1 cellular context compared by ENCODE assay signal in genomic region chr17:38745545-38745944, GRCh38.
TF ChIP-seq lines count a peak whose summit lies in the region.

No MANE protein-coding gene starts in this region.

TF ChIP-seq in HepG2, 621 proteins besides CTCF, POLR2A, EP300 and RAD21 (continued from another document):
- TF ChIP-seq ZBTB43 (CRISPR knock-in tag; conservative IDR thresholded peaks at IDR 0.05), result 0 out of 2 replicates have a peak, but pooled peaks have one; percentile 41
- TF ChIP-seq ZNF547 (CRISPR knock-in tag; IDR thresholded peaks at IDR 0.05), result no peak
- TF ChIP-seq, protein P1, sequence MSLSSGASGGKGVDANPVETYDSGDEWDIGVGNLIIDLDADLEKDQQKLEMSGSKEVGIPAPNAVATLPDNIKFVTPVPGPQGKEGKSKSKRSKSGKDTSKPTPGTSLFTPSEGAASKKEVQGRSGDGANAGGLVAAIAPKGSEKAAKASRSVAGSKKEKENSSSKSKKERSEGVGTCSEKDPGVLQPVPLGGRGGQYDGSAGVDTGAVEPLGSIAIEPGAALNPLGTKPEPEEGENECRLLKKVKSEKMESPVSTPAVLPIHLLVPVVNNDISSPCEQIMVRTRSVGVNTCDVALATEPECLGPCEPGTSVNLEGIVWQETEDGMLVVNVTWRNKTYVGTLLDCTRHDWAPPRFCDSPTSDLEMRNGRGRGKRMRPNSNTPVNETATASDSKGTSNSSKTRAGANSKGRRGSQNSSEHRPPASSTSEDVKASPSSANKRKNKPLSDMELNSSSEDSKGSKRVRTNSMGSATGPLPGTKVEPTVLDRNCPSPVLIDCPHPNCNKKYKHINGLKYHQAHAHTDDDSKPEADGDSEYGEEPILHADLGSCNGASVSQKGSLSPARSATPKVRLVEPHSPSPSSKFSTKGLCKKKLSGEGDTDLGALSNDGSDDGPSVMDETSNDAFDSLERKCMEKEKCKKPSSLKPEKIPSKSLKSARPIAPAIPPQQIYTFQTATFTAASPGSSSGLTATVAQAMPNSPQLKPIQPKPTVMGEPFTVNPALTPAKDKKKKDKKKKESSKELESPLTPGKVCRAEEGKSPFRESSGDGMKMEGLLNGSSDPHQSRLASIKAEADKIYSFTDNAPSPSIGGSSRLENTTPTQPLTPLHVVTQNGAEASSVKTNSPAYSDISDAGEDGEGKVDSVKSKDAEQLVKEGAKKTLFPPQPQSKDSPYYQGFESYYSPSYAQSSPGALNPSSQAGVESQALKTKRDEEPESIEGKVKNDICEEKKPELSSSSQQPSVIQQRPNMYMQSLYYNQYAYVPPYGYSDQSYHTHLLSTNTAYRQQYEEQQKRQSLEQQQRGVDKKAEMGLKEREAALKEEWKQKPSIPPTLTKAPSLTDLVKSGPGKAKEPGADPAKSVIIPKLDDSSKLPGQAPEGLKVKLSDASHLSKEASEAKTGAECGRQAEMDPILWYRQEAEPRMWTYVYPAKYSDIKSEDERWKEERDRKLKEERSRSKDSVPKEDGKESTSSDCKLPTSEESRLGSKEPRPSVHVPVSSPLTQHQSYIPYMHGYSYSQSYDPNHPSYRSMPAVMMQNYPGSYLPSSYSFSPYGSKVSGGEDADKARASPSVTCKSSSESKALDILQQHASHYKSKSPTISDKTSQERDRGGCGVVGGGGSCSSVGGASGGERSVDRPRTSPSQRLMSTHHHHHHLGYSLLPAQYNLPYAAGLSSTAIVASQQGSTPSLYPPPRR (CRISPR knock-in tag; IDR thresholded peaks at IDR 0.05; ENCODE audit: borderline replicate concordance), result no peak
- no peak for TF ChIP-seq ZNF570 (CRISPR knock-in tag; IDR thresholded peaks at IDR 0.05; ENCODE audit: borderline replicate concordance)
- 0 out of 2 replicates have a peak, but pooled peaks have one; percentile 15 for TF ChIP-seq KLF6 (CRISPR knock-in tag; IDR thresholded peaks at IDR 0.05)
- TF ChIP-seq ZFY (CRISPR knock-in tag; IDR thresholded peaks at IDR 0.05), result peak; percentile 16; the same call in 1 of the 2 replicates
- 0 out of 2 replicates have a peak, but pooled peaks have one; percentile 63 for TF ChIP-seq ZFYVE20 (CRISPR knock-in tag; IDR thresholded peaks at IDR 0.05; ENCODE audit: borderline replicate concordance, low read depth)
- TF ChIP-seq, protein P2, sequence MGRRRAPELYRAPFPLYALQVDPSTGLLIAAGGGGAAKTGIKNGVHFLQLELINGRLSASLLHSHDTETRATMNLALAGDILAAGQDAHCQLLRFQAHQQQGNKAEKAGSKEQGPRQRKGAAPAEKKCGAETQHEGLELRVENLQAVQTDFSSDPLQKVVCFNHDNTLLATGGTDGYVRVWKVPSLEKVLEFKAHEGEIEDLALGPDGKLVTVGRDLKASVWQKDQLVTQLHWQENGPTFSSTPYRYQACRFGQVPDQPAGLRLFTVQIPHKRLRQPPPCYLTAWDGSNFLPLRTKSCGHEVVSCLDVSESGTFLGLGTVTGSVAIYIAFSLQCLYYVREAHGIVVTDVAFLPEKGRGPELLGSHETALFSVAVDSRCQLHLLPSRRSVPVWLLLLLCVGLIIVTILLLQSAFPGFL (CRISPR knock-in tag; IDR thresholded peaks at IDR 0.05), result no peak
- TF ChIP-seq ZNF740 (CRISPR knock-in tag; IDR thresholded peaks at IDR 0.05), result 0 out of 2 replicates have a peak, but pooled peaks have one; percentile 18
- no peak for TF ChIP-seq SYNCRIP (IDR thresholded peaks at IDR 0.05; ENCODE audit: insufficient read depth, low read depth, low read length)
- no peak for TF ChIP-seq KDM6A (CRISPR knock-in tag; IDR thresholded peaks at IDR 0.05; ENCODE audit: low read depth)
- TF ChIP-seq, protein P3, sequence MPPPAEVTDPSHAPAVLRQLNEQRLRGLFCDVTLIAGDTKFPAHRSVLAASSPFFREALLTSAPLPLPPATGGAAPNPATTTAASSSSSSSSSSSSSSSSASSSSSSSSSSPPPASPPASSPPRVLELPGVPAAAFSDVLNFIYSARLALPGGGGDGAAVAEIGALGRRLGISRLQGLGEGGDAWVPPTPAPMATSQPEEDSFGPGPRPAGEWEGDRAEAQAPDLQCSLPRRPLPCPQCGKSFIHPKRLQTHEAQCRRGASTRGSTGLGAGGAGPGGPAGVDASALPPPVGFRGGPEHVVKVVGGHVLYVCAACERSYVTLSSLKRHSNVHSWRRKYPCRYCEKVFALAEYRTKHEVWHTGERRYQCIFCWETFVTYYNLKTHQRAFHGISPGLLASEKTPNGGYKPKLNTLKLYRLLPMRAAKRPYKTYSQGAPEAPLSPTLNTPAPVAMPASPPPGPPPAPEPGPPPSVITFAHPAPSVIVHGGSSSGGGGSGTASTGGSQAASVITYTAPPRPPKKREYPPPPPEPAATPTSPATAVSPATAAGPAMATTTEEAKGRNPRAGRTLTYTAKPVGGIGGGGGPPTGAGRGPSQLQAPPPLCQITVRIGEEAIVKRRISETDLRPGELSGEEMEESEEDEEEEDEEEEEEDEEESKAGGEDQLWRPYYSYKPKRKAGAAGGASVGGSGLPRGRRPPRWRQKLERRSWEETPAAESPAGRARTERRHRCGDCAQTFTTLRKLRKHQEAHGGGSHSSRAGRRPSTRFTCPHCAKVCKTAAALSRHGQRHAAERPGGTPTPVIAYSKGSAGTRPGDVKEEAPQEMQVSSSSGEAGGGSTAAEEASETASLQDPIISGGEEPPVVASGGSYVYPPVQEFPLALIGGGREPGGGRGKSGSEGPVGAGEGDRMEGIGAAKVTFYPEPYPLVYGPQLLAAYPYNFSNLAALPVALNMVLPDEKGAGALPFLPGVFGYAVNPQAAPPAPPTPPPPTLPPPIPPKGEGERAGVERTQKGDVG (CRISPR knock-in tag; IDR thresholded peaks at IDR 0.05; ENCODE audit: borderline replicate concordance), result no peak
- TF ChIP-seq FIP1L1 (IDR thresholded peaks at IDR 0.05; ENCODE audit: borderline replicate concordance, insufficient read depth, low read depth, low read length), result no peak
- TF ChIP-seq ZNF687 (CRISPR knock-in tag; IDR thresholded peaks at IDR 0.05), result peak; percentile 71
- no peak for TF ChIP-seq ATM (IDR thresholded peaks at IDR 0.05; ENCODE audit: borderline replicate concordance)
